1 cellular context compared by ENCODE assay signal in genomic region chr12:75706786-75707605, GRCh38.
TF ChIP-seq lines count a peak whose summit lies in the region.

No MANE protein-coding gene starts in this region.

TF ChIP-seq in K562, 482 proteins besides CTCF, POLR2A, EP300 and RAD21 (continued from another document and continues in another):
- peak; percentile 64; the same call in 1 of the 2 replicates for TF ChIP-seq ZKSCAN8 (CRISPR knock-in tag; IDR thresholded peaks at IDR 0.05)
- no peak for TF ChIP-seq E4F1 (CRISPR knock-in tag; IDR thresholded peaks at IDR 0.05; ENCODE audit: borderline replicate concordance)
- TF ChIP-seq FOXJ2 (tag; IDR thresholded peaks at IDR 0.05): no peak
- no peak for TF ChIP-seq ZNF609 (CRISPR knock-in tag; IDR thresholded peaks at IDR 0.05; ENCODE audit: borderline replicate concordance)
- TF ChIP-seq ETV1 (tag; conservative IDR thresholded peaks at IDR 0.05; ENCODE audit: low read depth): peak; percentile 43; the same call in 1 of the 2 replicates
- TF ChIP-seq POLR2AphosphoS5 (IDR thresholded peaks at IDR 0.05; ENCODE audit: control insufficient read depth, insufficient read depth, low read depth, low read length): 0 out of 2 replicates have a peak, but pooled peaks have one; percentile 55
- TF ChIP-seq GTF2A2 (tag; IDR thresholded peaks at IDR 0.05): no peak
- TF ChIP-seq NCOA6 (IDR thresholded peaks at IDR 0.05): no peak
- TF ChIP-seq ZNF316 (IDR thresholded peaks at IDR 0.05): no peak
- no peak for TF ChIP-seq ZBED1 (IDR thresholded peaks at IDR 0.05)
- TF ChIP-seq CSDE1 (IDR thresholded peaks at IDR 0.05): no peak
- no peak for TF ChIP-seq HNRNPLL (IDR thresholded peaks at IDR 0.05; ENCODE audit: low read depth, low read length, poor library complexity, severe bottlenecking)
- TF ChIP-seq NFE2 (IDR thresholded peaks at IDR 0.05; ENCODE audit: low read depth): peak; percentile 30; the same call in 1 of the 2 replicates
- no peak for TF ChIP-seq NRF1 (conservative IDR thresholded peaks at IDR 0.05 in 1 of 2, IDR thresholded peaks at IDR 0.05 in 1 of 2)
- TF ChIP-seq NCOA1 (IDR thresholded peaks at IDR 0.05; ENCODE audit: low read depth): 0 out of 2 replicates have a peak, but pooled peaks have one; percentile 55
- 0 out of 2 replicates have a peak, but pooled peaks have one; percentile 58 for TF ChIP-seq LCOR (CRISPR knock-in tag; IDR thresholded peaks at IDR 0.05)
- TF ChIP-seq GABPB1 (CRISPR knock-in tag; IDR thresholded peaks at IDR 0.05): no peak
- TF ChIP-seq BACH1 (tag; IDR thresholded peaks at IDR 0.05): 0 out of 2 replicates have a peak, but pooled peaks have one; percentile 33
- no peak for TF ChIP-seq ZNF436 (CRISPR knock-in tag; IDR thresholded peaks at IDR 0.05)
- peak; percentile 77 for TF ChIP-seq SMAD4 (CRISPR knock-in tag; conservative IDR thresholded peaks at IDR 0.05)
- no peak for TF ChIP-seq ATF4 (CRISPR knock-in tag; IDR thresholded peaks at IDR 0.05)
- no peak for TF ChIP-seq ID3 (CRISPR knock-in tag; IDR thresholded peaks at IDR 0.05)
- peak; percentile 44; the same call in 1 of the 2 replicates for TF ChIP-seq ID3 (tag; IDR thresholded peaks at IDR 0.05)
- no peak for TF ChIP-seq SIX5 (IDR thresholded peaks at IDR 0.05; ENCODE audit: borderline replicate concordance in 1 of 2, insufficient read depth in 1 of 2, low read depth in 1 of 2, low read length in 2 of 2)
- TF ChIP-seq TSHZ1 (CRISPR knock-in tag; IDR thresholded peaks at IDR 0.05): no peak
- TF ChIP-seq ETV5 (CRISPR knock-in tag; IDR thresholded peaks at IDR 0.05; ENCODE audit: low read depth): no peak; the same call in 1 of the 2 replicates
- no peak for TF ChIP-seq KLF1 (tag; IDR thresholded peaks at IDR 0.05)
- peak in 1 of 2 experiments; percentile 69; a peak in 1 of 4 replicates for TF ChIP-seq TBL1XR1 (IDR thresholded peaks at IDR 0.05; ENCODE audit: low read length in 2 of 2)
- TF ChIP-seq BRD9 (IDR thresholded peaks at IDR 0.05; ENCODE audit: low read depth, partially characterized antibody): peak; percentile 46
- TF ChIP-seq RBM17 (IDR thresholded peaks at IDR 0.05; ENCODE audit: borderline replicate concordance, low read depth, low read length): no peak
- no peak for TF ChIP-seq NFXL1 (CRISPR knock-in tag; IDR thresholded peaks at IDR 0.05)
- no peak for TF ChIP-seq RBM39 (optimal IDR thresholded peaks at IDR 0.05; ENCODE audit: low read depth, low read length)
- no peak for TF ChIP-seq RHOXF2B (CRISPR knock-in tag; conservative IDR thresholded peaks at IDR 0.05)
- TF ChIP-seq NBN (IDR thresholded peaks at IDR 0.05; ENCODE audit: low read depth): no peak; the same call in 1 of the 2 replicates
- peak; percentile 81 for TF ChIP-seq KLF16 (IDR thresholded peaks at IDR 0.05)
- TF ChIP-seq TCF7L2 (IDR thresholded peaks at IDR 0.05; ENCODE audit: low read depth, low read length): no peak
- TF ChIP-seq U2AF1 (optimal IDR thresholded peaks at IDR 0.05; ENCODE audit: low read depth, low read length): no peak
- no peak for TF ChIP-seq BCLAF1 (IDR thresholded peaks at IDR 0.05; ENCODE audit: borderline replicate concordance in 1 of 2, control insufficient read depth in 1 of 2, low read depth in 2 of 2, low read length in 1 of 2)
- TF ChIP-seq SMARCC2 (IDR thresholded peaks at IDR 0.05; ENCODE audit: low read depth): peak; percentile 69; the same call in 1 of the 2 replicates
- TF ChIP-seq ZNF592 (IDR thresholded peaks at IDR 0.05): peak; percentile 47
